ENCODE assay signal across 1 cellular context in genomic region chr2:8525236-8525581, GRCh38.
TF ChIP-seq lines count a peak whose summit lies in the region.

No MANE protein-coding gene starts in this region.

TF ChIP-seq in HepG2, 621 proteins besides CTCF, POLR2A, EP300 and RAD21 (continued from another document):
- TF ChIP-seq ZBTB40 (IDR thresholded peaks at IDR 0.05) (no peak), ZBTB40 (CRISPR knock-in tag; IDR thresholded peaks at IDR 0.05) (no peak), ATRX (CRISPR knock-in tag; IDR thresholded peaks at IDR 0.05; ENCODE audit: borderline replicate concordance) (0 out of 2 replicates have a peak, but pooled peaks have one; percentile 31), NFE2L2 (IDR thresholded peaks at IDR 0.05; ENCODE audit: low read length) (no peak), ZNF558 (CRISPR knock-in tag; IDR thresholded peaks at IDR 0.05; ENCODE audit: borderline replicate concordance) (peak; percentile 40; the same call in 1 of the 2 replicates), ZNF777 (CRISPR knock-in tag; IDR thresholded peaks at IDR 0.05) (0 out of 2 replicates have a peak, but pooled peaks have one; percentile 59), ZNF138 (CRISPR knock-in tag; IDR thresholded peaks at IDR 0.05; ENCODE audit: low read depth) (no peak), HNF4G (IDR thresholded peaks at IDR 0.05; ENCODE audit: borderline replicate concordance, low read depth, low read length) (0 out of 2 replicates have a peak, but pooled peaks have one; percentile 11), HNF4G (CRISPR knock-in tag; IDR thresholded peaks at IDR 0.05; ENCODE audit: borderline replicate concordance, low read depth) (no peak)
- TF ChIP-seq, protein P1, sequence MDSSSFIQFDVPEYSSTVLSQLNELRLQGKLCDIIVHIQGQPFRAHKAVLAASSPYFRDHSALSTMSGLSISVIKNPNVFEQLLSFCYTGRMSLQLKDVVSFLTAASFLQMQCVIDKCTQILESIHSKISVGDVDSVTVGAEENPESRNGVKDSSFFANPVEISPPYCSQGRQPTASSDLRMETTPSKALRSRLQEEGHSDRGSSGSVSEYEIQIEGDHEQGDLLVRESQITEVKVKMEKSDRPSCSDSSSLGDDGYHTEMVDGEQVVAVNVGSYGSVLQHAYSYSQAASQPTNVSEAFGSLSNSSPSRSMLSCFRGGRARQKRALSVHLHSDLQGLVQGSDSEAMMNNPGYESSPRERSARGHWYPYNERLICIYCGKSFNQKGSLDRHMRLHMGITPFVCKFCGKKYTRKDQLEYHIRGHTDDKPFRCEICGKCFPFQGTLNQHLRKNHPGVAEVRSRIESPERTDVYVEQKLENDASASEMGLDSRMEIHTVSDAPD (CRISPR knock-in tag; IDR thresholded peaks at IDR 0.05), result 0 out of 2 replicates have a peak, but pooled peaks have one; percentile 55
